ENCODE assay signal across 9 cellular contexts in genomic region chr20:10476319-10476724, GRCh38. TPM values are rescaled to one million over a fixed set of nuclear protein-coding genes. Genes with fewer than 3 reads are reported as not detected.
DNase-seq lines count a peak whose midpoint lies in the region; ATAC-seq, FAIRE-seq and TF ChIP-seq lines count a peak whose summit lies in the region.
"Had no signal": no experiment of that assay in that cellular context is flagged by ENCODE, and none has a peak within 500 bp of the region (broad histone marks: within the 10 kb centered on the region; RNA-seq: fewer than 3 reads in every experiment).

No MANE protein-coding gene starts in this region.

- DNase-seq in GM12891 (ENCODE audit: insufficient read length, low spot score) (no peak), HL-60 (ENCODE audit: low read depth in 1 of 2, low spot score in 1 of 2) (peak; percentile 65 to 76), heart right ventricle (no peak), NCI-H2081 treated with DMSO at 0.1 percent for 48 hours (lab: John Stamatoyannopoulos, UW) (no peak), NCI-H82 (lab: John Stamatoyannopoulos, UW) (no peak), DMS79 treated with DMSO at 0.1 percent for 48 hours (lab: John Stamatoyannopoulos, UW) (no peak), NCI-H1092 (lab: John Stamatoyannopoulos, UW) (no peak)
- DNase-seq: nephron progenitor cell had no signal

- intact Hi-C loops in heart right ventricle (cut with DNase I) = loop anchor here in 2 of 10 donors (10.0 kb wide), 2 partner anchors 178 to 1068 kb away; no protein-coding TSS in a partner anchor

- H3K4me1 ChIP-seq in heart right ventricle = peaks cover 0 to 44% (median 21%) of the 10 kb centered on the region in 9 donors

- H3K4me3 ChIP-seq in HL-60 (replicated peaks; ENCODE audit: insufficient read depth, low read length) = no peak overlapping the region
- no peak overlapping the region for H3K4me3 ChIP-seq in heart right ventricle

- H3K9me3 ChIP-seq in heart right ventricle = peaks cover 0 to 5% (median 0%) of the 10 kb centered on the region in 11 donors

- no peak for TF ChIP-seq POLR2A in GM12891 (IDR thresholded peaks at IDR 0.05; ENCODE audit: low read depth, low read length)

- TF ChIP-seq CTCF in HL-60 (IDR thresholded peaks at IDR 0.05; ENCODE audit: insufficient read depth, low read length) (no peak), heart right ventricle (IDR thresholded peaks at IDR 0.05) (peak in 1 of 9 donors; percentile 22)

- ATAC-seq in GM21717 (IDR thresholded peaks at IDR 0.05; ENCODE audit: unreplicated experiment) (peak; percentile 85), heart right ventricle (peak in 6 of 8 donors; percentile 32 to 71 (median 48))

- H3K27me3 ChIP-seq in HL-60 (ENCODE audit: insufficient read depth, poor library complexity, severe bottlenecking) = no peaks in the 10 kb centered on the region
- no peaks in the 10 kb centered on the region for H3K27me3 ChIP-seq in heart right ventricle

- FAIRE-seq in GM12891 (lab: Jason Lieb, UNC) = peak; percentile 79

- 73 to 79% methylated on average over 3 of the region's 3 CpGs for WGBS in heart right ventricle, 2 donors

- H3K27ac ChIP-seq in HL-60 (replicated peaks) (peak overlapping the region; percentile 77), heart right ventricle (no peak overlapping the region)

- no peaks in the 10 kb centered on the region for H3K36me3 ChIP-seq in heart right ventricle

TF ChIP-seq in GM12891, 5 proteins besides CTCF, POLR2A, EP300 and RAD21:
- TF ChIP-seq PAX5 (IDR thresholded peaks at IDR 0.05; ENCODE audit: insufficient read depth, low read length, severe bottlenecking) (no peak), POLR2AphosphoS5 (IDR thresholded peaks at IDR 0.05; ENCODE audit: low read depth, low read length) (no peak), SPI1 (IDR thresholded peaks at IDR 0.05; ENCODE audit: low read depth, low read length) (peak; percentile 97), TAF1 (IDR thresholded peaks at IDR 0.05; ENCODE audit: low read depth, low read length) (no peak), POU2F2 (IDR thresholded peaks at IDR 0.05; ENCODE audit: low read depth, low read length) (no peak)
TF ChIP-seq in GM12891: peak in this region for 1.

RNA-seq across cellular contexts. Expression of gene SLX4IP, which starts 41.2 kb away (rescaled TPM):
- polyA plus RNA-seq in GM12891 (2012; ENCODE audit: low read depth, missing spikeins) = 1.8 TPM
- total RNA-seq in heart right ventricle = 1 to 10 TPM; 1.6 to 3.1 (median 2.6) TPM
- polyA plus RNA-seq in heart right ventricle = 1 to 10 TPM in 1 of 2 donors, under 1 TPM in 1; 0.71 to 2.8 TPM

RNA-seq across cellular contexts. Expression of gene MKKS, which starts 42.3 kb away (rescaled TPM):
- polyA plus RNA-seq in GM12891 (2012; ENCODE audit: low read depth, missing spikeins) = 3.1 TPM
- 10 to 100 TPM; 14.1 to 30.7 (median 19.4) TPM for total RNA-seq in heart right ventricle
- polyA plus RNA-seq in heart right ventricle = 10 to 100 TPM; 13.6 to 24.8 TPM

Comparison
In these comparisons a context has a peak if more than half of its experiments do, and no peak if none do; other contexts are left out.
1. DNase-seq: peak in HL-60 (2 of 2); none in GM12891 (single experiment), heart right ventricle (0 of 2), NCI-H2081 treated with DMSO at 0.1 percent for 48 hours (single experiment), NCI-H82 (single experiment), DMS79 treated with DMSO at 0.1 percent for 48 hours (single experiment) and NCI-H1092 (single experiment).